In the genomic region with DNA sequence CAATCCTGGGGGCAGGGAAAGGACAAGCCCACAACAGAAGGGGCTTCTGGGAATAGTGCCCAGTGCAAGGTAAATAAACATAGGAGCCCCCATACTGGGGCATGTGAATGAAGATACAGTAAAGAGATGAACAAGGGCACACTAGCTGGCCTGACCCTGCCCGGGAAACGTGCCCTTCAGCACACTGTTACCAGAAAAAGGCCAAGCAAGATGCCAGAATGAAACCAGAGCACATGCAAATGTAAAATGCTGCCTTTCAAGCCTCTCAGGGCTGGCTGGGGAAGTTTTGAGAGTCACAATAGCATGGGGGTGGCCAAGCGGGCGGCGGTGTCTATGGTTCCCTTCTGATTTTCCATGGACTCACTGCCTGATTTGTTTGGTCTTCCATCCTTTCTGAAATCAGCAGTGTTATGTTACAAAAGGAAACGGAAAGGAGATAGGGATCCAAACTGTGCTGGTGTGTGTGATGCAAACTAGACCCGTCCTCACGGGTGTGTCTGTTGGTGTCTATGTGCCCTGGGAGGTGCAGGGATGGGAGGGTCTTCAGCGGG, we compare ENCODE assay signal across 12 cellular contexts. TPM values are rescaled to one million over a fixed set of nuclear protein-coding genes. Genes with fewer than 3 reads are reported as not detected.
DNase-seq lines count a peak whose midpoint lies in the region; ATAC-seq, FAIRE-seq and TF ChIP-seq lines count a peak whose summit lies in the region.
"Had no signal": no experiment of that assay in that cellular context is flagged by ENCODE, and none has a peak within 500 bp of the region (broad histone marks: within the 10 kb centered on the region; RNA-seq: fewer than 3 reads in every experiment).

No MANE protein-coding gene starts in this region.

- peaks cover 24% of the 10 kb centered on the region for H3K4me1 ChIP-seq in OCI-LY1 (ENCODE audit: insufficient read depth, low read length, severe bottlenecking)
- H3K4me1 ChIP-seq in sigmoid colon = peaks cover 0 to 77% (median 69%) of the 10 kb centered on the region in 4 donors
- peaks cover 2 to 5% of the 10 kb centered on the region in 2 donors for H3K4me1 ChIP-seq in kidney (ENCODE audit: control insufficient read depth in 1 of 2, insufficient read depth in 1 of 2, low read depth in 1 of 2, low read length in 2 of 2)
- no peaks in the 10 kb centered on the region for H3K4me1 ChIP-seq in aorta (ENCODE audit: control insufficient read depth in 1 of 2, insufficient read depth in 2 of 2, low read length in 2 of 2)

- peak overlapping the region; percentile 20; the same call in 1 of the 2 replicates for H3K4me2 ChIP-seq in OCI-LY1 (ENCODE audit: low read length)

- H4K20me1 ChIP-seq in OCI-LY1 (ENCODE audit: insufficient read depth, low read length) = no peaks in the 10 kb centered on the region

- H3F3A ChIP-seq in OCI-LY1 (ENCODE audit: insufficient read depth, low read length) = no peaks in the 10 kb centered on the region

- no peaks in the 10 kb centered on the region for H3K9me2 ChIP-seq in OCI-LY1 (ENCODE audit: low read depth, low read length)

- H3K27me3 ChIP-seq in OCI-LY1 (ENCODE audit: insufficient read depth, low read length) (no peaks in the 10 kb centered on the region), sigmoid colon (no peaks in the 10 kb centered on the region), aorta (ENCODE audit: control insufficient read depth in 1 of 2, insufficient read depth in 2 of 2, low read length in 1 of 2) (no peaks in the 10 kb centered on the region)
- H3K27me3 ChIP-seq: adrenal gland, MG63 had no signal

- no peak for TF ChIP-seq EP300 in sigmoid colon (IDR thresholded peaks at IDR 0.05)

- H2AFZ ChIP-seq in OCI-LY1 (ENCODE audit: low read length) = no peak overlapping the region

- no peak overlapping the region for H3K4me3 ChIP-seq in OCI-LY1 (ENCODE audit: low read depth, low read length, poor library complexity, severe bottlenecking)
- no peak overlapping the region for H3K4me3 ChIP-seq in sigmoid colon
- H3K4me3 ChIP-seq in kidney (ENCODE audit: low read length in 2 of 2) = no peak overlapping the region
- H3K4me3 ChIP-seq in aorta (ENCODE audit: low read length in 2 of 2) = no peak overlapping the region
- H3K4me3 ChIP-seq: adrenal gland, MG63 had no signal

- H3K36me3 ChIP-seq in OCI-LY1 (ENCODE audit: insufficient read depth, low read length) (peaks cover 19% of the 10 kb centered on the region; the same call in 1 of the 2 replicates), sigmoid colon (peaks cover 13 to 32% (median 19%) of the 10 kb centered on the region in 4 donors), kidney (ENCODE audit: control insufficient read depth in 1 of 2, insufficient read depth in 2 of 2, low read length in 2 of 2) (peaks cover 10 to 16% of the 10 kb centered on the region in 2 donors), aorta (ENCODE audit: control insufficient read depth in 1 of 2, insufficient read depth in 2 of 2, low read length in 1 of 2) (peaks cover 2 to 8% of the 10 kb centered on the region in 2 donors)

- DNase-seq in GM19240 (ENCODE audit: insufficient read length, low spot score) = peak; percentile 43
- peak; percentile 16 for DNase-seq in dermis blood vessel endothelial cell
- DNase-seq in sigmoid colon = no peak
- no peak for DNase-seq in kidney
- DNase-seq in aorta = no peak
- DNase-seq: activated CD4-positive, alpha-beta T cell treated with anti-CD3 and anti-CD28 coated beads for 36 hours; Calu3; MG63; stimulated activated CD4-positive, alpha-beta T cell treated with anti-CD3 and anti-CD28 coated beads, Interleukin-2, amount 100 ng/mL, for 48 hours had no signal

- no peak for TF ChIP-seq POLR2A in sigmoid colon (IDR thresholded peaks at IDR 0.05)

- no peak for TF ChIP-seq CTCF in OCI-LY1 (IDR thresholded peaks at IDR 0.05; ENCODE audit: low read length)
- no peak for TF ChIP-seq CTCF in sigmoid colon (IDR thresholded peaks at IDR 0.05)
- no peak for TF ChIP-seq CTCF in kidney (IDR thresholded peaks at IDR 0.05; ENCODE audit: borderline replicate concordance, extremely low read depth, insufficient read depth)

- peak overlapping the region; percentile 78 for H3K27ac ChIP-seq in OCI-LY1 (ENCODE audit: low read depth, low read length, poor library complexity, severe bottlenecking)
- peak overlapping the region; percentile 24 to 91 (median 72) for H3K27ac ChIP-seq in sigmoid colon
- no peak overlapping the region for H3K27ac ChIP-seq in kidney (ENCODE audit: low read depth in 2 of 2, low read length in 2 of 2)
- peak overlapping the region in 1 of 2 donors; percentile 9 for H3K27ac ChIP-seq in aorta (ENCODE audit: low read depth in 1 of 2, low read length in 2 of 2)

- no peak for ATAC-seq in aorta (ENCODE audit: low FRiP score)
- no peak for ATAC-seq in HG03469 (IDR thresholded peaks at IDR 0.05; ENCODE audit: unreplicated experiment)
- ATAC-seq: activated CD4-positive, alpha-beta T cell treated with anti-CD3 and anti-CD28 coated beads for 36 hours had no signal

- no peaks in the 10 kb centered on the region for H3K79me2 ChIP-seq in OCI-LY1 (ENCODE audit: insufficient read depth, low read length)

- WGBS in sigmoid colon, 2 donors = 89 to 95% methylated on average over 9 of the region's 9 CpGs
- WGBS in aorta, 2 donors = 24 to 36% methylated on average over 9 of the region's 9 CpGs

- H3K9me3 ChIP-seq in OCI-LY1 (ENCODE audit: low read length) (no peaks in the 10 kb centered on the region), sigmoid colon (no peaks in the 10 kb centered on the region), kidney (ENCODE audit: control insufficient read depth in 1 of 2, low read length in 2 of 2) (no peaks in the 10 kb centered on the region), aorta (ENCODE audit: control insufficient read depth, low read length) (no peaks in the 10 kb centered on the region)
- H3K9me3 ChIP-seq: adrenal gland, MG63 had no signal

- no peak for FAIRE-seq in kidney (lab: Jason Lieb, UNC)

- intact Hi-C loops in sigmoid colon (cut with DNase I) (loop anchor here (5.0 kb wide), 1 partner anchor 150 kb away; the partner anchor contains the start of gene CABIN1), kidney (cut with DNase I) (no loop called here), aorta (cut with DNase I) (no loop called here)

- H3K9ac ChIP-seq in OCI-LY1 (ENCODE audit: low read length) (peak overlapping the region; percentile 56; the same call in 1 of the 2 replicates), kidney (ENCODE audit: low read length in 2 of 2) (no peak overlapping the region)

RNA-seq across cellular contexts. Expression of gene SUSD2, which starts 18.8 kb away (rescaled TPM):
- total RNA-seq in dermis blood vessel endothelial cell (0.34 and 0.60 TPM in 2 replicates), sigmoid colon (1 to 10 TPM; 1.2 to 8.6 (median 3.8) TPM), kidney (14.8 TPM), aorta (10 to 100 TPM; 11.2 to 15.0 TPM)
- polyA plus RNA-seq in sigmoid colon (1 to 10 TPM in 1 of 3 donors, not detected in 2; 2.6 TPM), kidney (ENCODE audit: insufficient read depth, low read depth, low replicate concordance) (25.2 TPM), aorta (10 to 100 TPM in 1 of 2 donors, 1 to 10 TPM in 1; 7.1 to 79.5 TPM)

Comparison
In these comparisons a context has a peak if more than half of its experiments do, and no peak if none do; other contexts are left out.
1. DNase-seq: peak in GM19240 (single experiment) and dermis blood vessel endothelial cell (single experiment); none in sigmoid colon (single experiment), kidney (single experiment) and aorta (0 of 2).
2. H3K27ac ChIP-seq: peak in OCI-LY1 (single experiment) and sigmoid colon (4 of 4); none in kidney (0 of 2).